ENCODE assay signal across 8 cellular contexts in genomic region chr1:230066466-230067404, GRCh38. TPM values are rescaled to one million over a fixed set of nuclear protein-coding genes. Genes with fewer than 3 reads are reported as not detected.
DNase-seq lines count a peak whose midpoint lies in the region; ATAC-seq and TF ChIP-seq lines count a peak whose summit lies in the region.

GALNT2 (plus strand) TSS chr1:230067238; CDS start chr1:230067281, 43 bp downstream.

- H3K4me3 Mint-ChIP-seq in H9 (peak within 1 kb of the TSS; percentile 89 to 93), nephron (peak within 1 kb of the TSS; percentile 90 to 96 (median 94))

- H3K27me3 ChIP-seq in H9 (ENCODE audit: insufficient read depth, low read length) (peaks cover 5% of the 10 kb centered on the region; the same call in 1 of the 2 replicates), MG63 (no peaks in the 10 kb centered on the region)

- peaks cover 9 to 10% of the 10 kb centered on the region in 2 experiments for H3K9me3 Mint-ChIP-seq in H9
- H3K9me3 Mint-ChIP-seq in nephron, result peaks cover 23% of the 10 kb centered on the region

- H3K4me3 ChIP-seq in MG63 (peak within 1 kb of the TSS; percentile 94), fibroblast of the aortic adventitia (ENCODE audit: low read depth, low read length) (peak within 1 kb of the TSS; percentile 86)

- no peak within 1 kb of the TSS for H3K23ac ChIP-seq in H9 (ENCODE audit: insufficient read length, low read depth, low read length)

- peak within 1 kb of the TSS; percentile 89 for H3K9ac ChIP-seq in ES-I3 (ENCODE audit: low read depth, low read length)
- H3K9ac ChIP-seq in H9 (ENCODE audit: extremely low read depth, insufficient read length, low read length), result peak within 1 kb of the TSS; percentile 36

- no peak within 1 kb of the TSS for H4K5ac ChIP-seq in H9 (ENCODE audit: insufficient read length, low read depth, low read length)

- no peak within 1 kb of the TSS for H2BK15ac ChIP-seq in H9 (ENCODE audit: low read depth, low read length)

- peaks cover 3% of the 10 kb centered on the region; the same call in 1 of the 2 replicates for H3K9me3 ChIP-seq in ES-I3 (ENCODE audit: control insufficient read depth, insufficient read depth, low read length)
- H3K9me3 ChIP-seq in H9 (ENCODE audit: control insufficient read depth, low read depth, low read length), result no peaks in the 10 kb centered on the region
- peaks cover 4% of the 10 kb centered on the region; the same call in 1 of the 2 replicates for H3K9me3 ChIP-seq in MG63

- no peak within 1 kb of the TSS for H3T11ph ChIP-seq in H9 (ENCODE audit: low read length)

- no peak within 1 kb of the TSS for H2BK12ac ChIP-seq in H9 (ENCODE audit: insufficient read length, low read depth, low read length)

- no peaks in the 10 kb centered on the region for H3K36me3 ChIP-seq in ES-I3 (ENCODE audit: insufficient read depth, low read length)
- no peaks in the 10 kb centered on the region for H3K36me3 ChIP-seq in MG63

- no peak within 1 kb of the TSS for H4K91ac ChIP-seq in H9 (ENCODE audit: insufficient read length, low read depth, low read length)

- H3K23me2 ChIP-seq in H9 (ENCODE audit: insufficient read length, low read depth, low read length, poor library complexity, severe bottlenecking), result peaks cover 18% of the 10 kb centered on the region

- peaks cover 17% of the 10 kb centered on the region; the same call in 1 of the 2 replicates for H3K79me2 ChIP-seq in H9 (ENCODE audit: insufficient read depth, low read length)

- WGBS in H9 (ENCODE audit: extremely low coverage, insufficient read length, low lambda C conversion rate), result no CpG with 5 or more reads among the region's 104 CpGs

- no peak within 1 kb of the TSS for H2BK5ac ChIP-seq in H9 (ENCODE audit: insufficient read length, low read length)

- H3K4me1 Mint-ChIP-seq in H9 (peaks cover 28 to 30% of the 10 kb centered on the region in 2 experiments), nephron (peaks cover 45% of the 10 kb centered on the region)

- H3K14ac ChIP-seq in H9 (ENCODE audit: insufficient read depth, low read length), result peak within 1 kb of the TSS; percentile 81

- H3K27ac ChIP-seq in H9 (ENCODE audit: insufficient read length, low read depth, low read length), result no peak within 1 kb of the TSS

- no peak within 1 kb of the TSS for H2BK20ac ChIP-seq in H9 (ENCODE audit: low read depth, low read length, poor library complexity, severe bottlenecking)

- peak; percentile 93 for ATAC-seq in stimulated activated naive CD8-positive, alpha-beta T cell treated with anti-CD3 and anti-CD28 coated beads, Interleukin-15, Interleukin-2, amounts not matched to agents 100 U/mL and 50 U/mL, for 24 hours

- H2AK5ac ChIP-seq in H9 (ENCODE audit: insufficient read length, low read length), result no peak within 1 kb of the TSS

- H4K20me1 ChIP-seq in H9 (ENCODE audit: control insufficient read depth, insufficient read depth, insufficient read length), result no peaks in the 10 kb centered on the region

- no peak within 1 kb of the TSS for H3K4ac ChIP-seq in H9 (ENCODE audit: low read depth, low read length)

- peaks cover 2% of the 10 kb centered on the region for H3K79me1 ChIP-seq in H9 (ENCODE audit: insufficient read depth, low read depth, low read length, poor library complexity, severe bottlenecking)

- H2AFZ ChIP-seq in H9 (ENCODE audit: low read length), result peak within 1 kb of the TSS; percentile 59

- no peak within 1 kb of the TSS for H3K56ac ChIP-seq in H9 (ENCODE audit: insufficient read length, low read depth, low read length)

- peaks cover 0 to 10% (median 0%) of the 10 kb centered on the region in 3 experiments; a peak in 4 of 7 replicates for H3K36me3 Mint-ChIP-seq in H9 (ENCODE audit: insufficient read depth in 1 of 3, low read depth in 3 of 3)
- H3K36me3 Mint-ChIP-seq in nephron (ENCODE audit: low read depth), result peaks cover 3% of the 10 kb centered on the region

- peak; percentile 95 for DNase-seq in H9
- peak; percentile 96 for DNase-seq in MG63
- peak; percentile 85 for DNase-seq in SHP77 treated with DMSO at 0.1 percent for 48 hours (lab: John Stamatoyannopoulos, UW)
- peak; percentile 86 for DNase-seq in activated effector memory CD4-positive, alpha-beta T cell treated with Interleukin-2 at 50 U/mL for 16 hours
- DNase-seq in fibroblast of the aortic adventitia (ENCODE audit: low read depth), result peak; percentile 63
- peak; percentile 90 for DNase-seq in stimulated activated naive CD8-positive, alpha-beta T cell treated with anti-CD3 and anti-CD28 coated beads, Interleukin-15, Interleukin-2, amounts not matched to agents 100 U/mL and 50 U/mL, for 24 hours

- TF ChIP-seq CTCF in H9 (conservative IDR thresholded peaks at IDR 0.05) (no peak), fibroblast of the aortic adventitia (IDR thresholded peaks at IDR 0.05; ENCODE audit: insufficient read depth, low read length) (no peak), nephron (IDR thresholded peaks at IDR 0.05; ENCODE audit: unreplicated experiment in 3 of 3) (no peak)

- peak within 1 kb of the TSS; percentile 42 to 91 (median 89); a peak in 4 of 7 replicates for H3K27ac Mint-ChIP-seq in H9
- H3K27ac Mint-ChIP-seq in nephron, result peak within 1 kb of the TSS; percentile 92 to 94 (median 94)

- peak within 1 kb of the TSS; percentile 97 for H3K4me2 ChIP-seq in H9 (ENCODE audit: insufficient read depth, insufficient read length, low read length)

- H3K18ac ChIP-seq in H9 (ENCODE audit: insufficient read length, low read depth, low read length), result peak within 1 kb of the TSS; percentile 26

- H4K8ac ChIP-seq in H9 (replicated peaks; ENCODE audit: insufficient read length, low read depth, low read length), result no peak within 1 kb of the TSS

- H3K4me1 ChIP-seq in ES-I3 (ENCODE audit: insufficient read depth, low read length), result peaks cover 9% of the 10 kb centered on the region
- peaks cover 6% of the 10 kb centered on the region for H3K4me1 ChIP-seq in H9 (ENCODE audit: insufficient read depth, low read length)

- H2BK120ac ChIP-seq in H9 (ENCODE audit: low read depth, low read length, poor library complexity, severe bottlenecking), result no peak within 1 kb of the TSS

- H3K27me3 Mint-ChIP-seq in H9 (ENCODE audit: low read depth), result peaks cover 11% of the 10 kb centered on the region
- peaks cover 4% of the 10 kb centered on the region for H3K27me3 Mint-ChIP-seq in nephron (ENCODE audit: low read depth)

RNA-seq across cellular contexts. Expression of gene GALNT2, which starts in this region (rescaled TPM):
- total RNA-seq in H9 (2021), result 56.1 and 57.6 TPM in 2 replicates
- total RNA-seq in MG63 (2014; rRNA removed; shearing (Covaris generic); ENCODE audit: low replicate concordance), result 107 and 149 TPM in 2 replicates
- total RNA-seq in fibroblast of the aortic adventitia (ENCODE audit: low replicate concordance), result 29.5 and 68.1 TPM in 2 replicates
